25 cellular contexts compared by ENCODE assay signal in genomic region chr1:70718086-70718630, GRCh38.
DNase-seq lines count a peak whose midpoint lies in the region; ATAC-seq and TF ChIP-seq lines count a peak whose summit lies in the region.
"Had no signal": no experiment of that assay in that cellular context is flagged by ENCODE, and none has a peak within 500 bp of the region (broad histone marks: within the 10 kb centered on the region; RNA-seq: fewer than 3 reads in every experiment).

No MANE protein-coding gene starts in this region.

- H3K4me3 ChIP-seq in adipocyte (ENCODE audit: low read length): peak overlapping the region; percentile 26
- H3K4me3 ChIP-seq: body of pancreas, gastrocnemius medialis, left lung had no signal

- H3K9ac ChIP-seq in adipocyte (ENCODE audit: low read length): no peak overlapping the region

- intact Hi-C loops in left cardiac atrium (cut with DNase I): no loop called here

- TF ChIP-seq CTCF in omental fat pad (IDR thresholded peaks at IDR 0.05): no peak

- DNase-seq in AG20443 (ENCODE audit: low spot score): peak; percentile 18
- DNase-seq in HS-5 (ENCODE audit: low read depth): peak; percentile 11
- peak; percentile 10 for DNase-seq in adipocyte (ENCODE audit: low read depth)
- DNase-seq in omental fat pad (ENCODE audit: low spot score): no peak
- no peak for DNase-seq in left cardiac atrium
- DNase-seq in NOMO-1 treated with dmso at 0.1 percent for 144 hours (lab: John Stamatoyannopoulos, UW; ENCODE audit: unreplicated experiment): no peak
- DNase-seq: activated CD4-positive, alpha-beta memory T cell treated with anti-CD3 and anti-CD28 coated beads, Interleukin-2, amount 10 ng/mL, durations not matched to agents 7 days and 5 days; activated naive CD8-positive, alpha-beta T cell treated with anti-CD3 and anti-CD28 coated beads, Interleukin-2, amount 10 ng/mL, durations not matched to agents 7 days and 5 days; body of pancreas; effector CD4-positive, alpha-beta T cell; gastrocnemius medialis; hippocampal formation; immature natural killer cell; left lung; naive thymus-derived CD4-positive, alpha-beta T cell; NCI-H2107; NCI-H82; nucleus accumbens; retina; stimulated activated CD4-positive, alpha-beta T cell treated with anti-CD3 and anti-CD28 coated beads, Interleukin-4, amount 100 ng/mL, for 1 hour had no signal

- peak; percentile 28 for ATAC-seq in omental fat pad (ENCODE audit: low FRiP score)
- no peak for ATAC-seq in GM18870 (IDR thresholded peaks at IDR 0.05; ENCODE audit: unreplicated experiment)
- no peak for ATAC-seq in left cardiac atrium
- ATAC-seq in HG02884 (IDR thresholded peaks at IDR 0.05; ENCODE audit: unreplicated experiment): no peak
- ATAC-seq: body of pancreas; gastrocnemius medialis; HCT116; left lung; naive thymus-derived CD4-positive, alpha-beta T cell; Right ventricle myocardium inferior; stimulated activated memory B cell treated with anti-CD40 and anti-IgM and Interleukin-4, amounts not matched to agents 10 μg/mL and 1 μg/mL and 100 μg/mL, for 72 hours had no signal

- peaks cover 25% of the 10 kb centered on the region for H3K4me1 ChIP-seq in adipocyte (ENCODE audit: control insufficient read depth, insufficient read depth, low read length)
- H3K4me1 ChIP-seq: gastrocnemius medialis, left lung had no signal

- no peaks in the 10 kb centered on the region for H3K9me3 ChIP-seq in adipocyte (ENCODE audit: control insufficient read depth, low read length)
- H3K9me3 ChIP-seq: body of pancreas, gastrocnemius medialis had no signal

- no peaks in the 10 kb centered on the region for H3K27me3 ChIP-seq in adipocyte (replicated peaks; ENCODE audit: control insufficient read depth, insufficient read depth, low read length)
- H3K27me3 ChIP-seq: body of pancreas, gastrocnemius medialis, left lung had no signal

- no peaks in the 10 kb centered on the region for H3K36me3 ChIP-seq in adipocyte (ENCODE audit: control insufficient read depth, insufficient read depth, low read length, severe bottlenecking)
- H3K36me3 ChIP-seq: gastrocnemius medialis, left lung had no signal

Comparison
In these comparisons a context has a peak if more than half of its experiments do, and no peak if none do; other contexts are left out.
1. DNase-seq: peak in AG20443 (single experiment), HS-5 (single experiment) and adipocyte (single experiment); none in omental fat pad (single experiment), left cardiac atrium (single experiment) and NOMO-1 treated with dmso at 0.1 percent for 144 hours (single experiment).